ENCODE assay signal across 8 cellular contexts in the genomic region with DNA sequence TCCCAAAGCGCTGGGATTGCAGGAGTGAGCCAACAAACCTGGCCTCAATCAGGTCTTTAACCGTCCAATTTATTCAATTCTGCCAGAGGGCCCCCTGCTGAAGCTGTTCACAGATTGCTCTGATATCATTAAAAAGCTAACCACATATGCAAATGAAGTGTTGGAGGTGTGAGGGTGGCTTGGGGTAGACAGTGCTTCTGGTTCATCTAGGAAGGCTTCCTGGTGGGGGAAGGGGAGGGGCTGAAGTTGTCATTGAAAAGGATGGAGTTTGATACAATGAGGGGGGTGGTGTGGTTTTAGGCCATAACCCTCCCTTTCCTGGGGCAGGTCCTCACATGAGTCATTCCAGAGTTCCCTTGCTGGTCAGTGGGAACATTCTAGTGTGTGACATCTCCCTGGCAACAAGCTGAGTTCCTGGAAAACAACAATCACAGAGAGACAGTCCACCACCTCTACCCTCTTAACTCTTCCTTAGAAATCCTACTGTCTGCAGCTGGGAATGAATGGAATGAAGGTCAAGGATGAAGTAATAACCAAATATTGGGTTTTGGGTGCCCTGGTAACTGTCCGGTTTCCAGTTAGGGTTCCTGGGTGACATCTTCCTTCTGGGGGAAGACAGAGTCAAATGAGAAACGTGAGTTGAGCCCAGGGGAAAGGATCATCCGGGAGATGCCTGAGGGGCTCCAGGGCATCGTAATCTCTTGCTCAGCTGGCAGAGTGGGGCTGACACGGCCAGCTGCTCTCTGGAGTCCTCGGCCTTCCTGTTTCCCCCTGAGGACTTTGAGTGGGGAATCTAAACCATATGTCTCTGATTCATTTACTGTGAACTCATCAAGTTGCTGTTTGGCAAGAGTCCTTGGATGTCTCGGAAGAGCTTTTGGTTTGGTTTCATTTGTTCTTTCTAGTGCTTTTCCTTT.
DNase-seq lines count a peak whose midpoint lies in the region; ATAC-seq, FAIRE-seq and TF ChIP-seq lines count a peak whose summit lies in the region.

No MANE protein-coding gene starts in this region.

- H3K9me3 Mint-ChIP-seq in nephron = no peaks in the 10 kb centered on the region

- no peak for TF ChIP-seq POLR2A in H54 (IDR thresholded peaks at IDR 0.05; ENCODE audit: low read depth, low read length)

- H3K36me3 Mint-ChIP-seq in nephron (ENCODE audit: low read depth) = no peaks in the 10 kb centered on the region

- FAIRE-seq in H54 (lab: Jason Lieb, UNC) (no peak), RCC 7860 (lab: Jason Lieb, UNC) (peak; percentile 73)

- DNase-seq in AG08395 (ENCODE audit: low spot score) (peak; percentile 94), H54 (ENCODE audit: insufficient read length, low spot score) (peak; percentile 69), RCC 7860 (ENCODE audit: low spot score) (peak; percentile 95), epithelial cell of esophagus (ENCODE audit: low read depth) (peak; percentile 57), NCI-H2107 (lab: John Stamatoyannopoulos, UW) (no peak)

- TF ChIP-seq CTCF in epithelial cell of esophagus (IDR thresholded peaks at IDR 0.05; ENCODE audit: insufficient read depth, low read depth, low read length, missing control alignments) = no peak
- TF ChIP-seq CTCF in nephron (IDR thresholded peaks at IDR 0.05; ENCODE audit: unreplicated experiment in 3 of 3) = no peak

- ATAC-seq in GM21786 (IDR thresholded peaks at IDR 0.05; ENCODE audit: unreplicated experiment) (no peak), HG03025 (IDR thresholded peaks at IDR 0.05; ENCODE audit: low FRiP score, unreplicated experiment) (no peak)

- H3K4me3 ChIP-seq in epithelial cell of esophagus (ENCODE audit: low read length) = no peak overlapping the region

- peaks cover 37% of the 10 kb centered on the region for H3K4me1 Mint-ChIP-seq in nephron

- H3K27me3 Mint-ChIP-seq in nephron (ENCODE audit: low read depth) = peaks cover 28% of the 10 kb centered on the region

- peak overlapping the region; percentile 68 to 84 (median 77) for H3K27ac Mint-ChIP-seq in nephron

- peak overlapping the region in 2 of 3 experiments; percentile 40 to 51 for H3K4me3 Mint-ChIP-seq in nephron
